Comparison of ENCODE assay signal across 1 cellular context in genomic region chr20:63625771-63626423, GRCh38.
TF ChIP-seq lines count a peak whose summit lies in the region.

No MANE protein-coding gene starts in this region.

TF ChIP-seq in SK-N-SH, 30 proteins besides CTCF, POLR2A, EP300 and RAD21 (continued from another document):
- TF ChIP-seq REST (IDR thresholded peaks at IDR 0.05; ENCODE audit: low read depth, low read length), result no peak
- peak; percentile 8; the same call in 1 of the 2 replicates for TF ChIP-seq POLR2AphosphoS5 (IDR thresholded peaks at IDR 0.05; ENCODE audit: low read depth, low read length)
